In genomic region chr11:19886498-19886897, GRCh38 we compare ENCODE assay signal across 23 cellular contexts.
DNase-seq lines count a peak whose midpoint lies in the region; ATAC-seq, FAIRE-seq and TF ChIP-seq lines count a peak whose summit lies in the region.
"Had no signal": no experiment of that assay in that cellular context is flagged by ENCODE, and none has a peak within 500 bp of the region (broad histone marks: within the 10 kb centered on the region; RNA-seq: fewer than 3 reads in every experiment).

No MANE protein-coding gene starts in this region.

- H2BK15ac ChIP-seq in mesenchymal stem cell (ENCODE audit: low read depth, poor library complexity, severe bottlenecking): no peak overlapping the region

- H3K9me3 ChIP-seq in mesenchymal stem cell (ENCODE audit: control insufficient read depth, low read length): no peaks in the 10 kb centered on the region
- H3K9me3 ChIP-seq: BLaER1, Caco-2 had no signal

- WGBS in mesenchymal stem cell: 93% methylated on average over 3 of the region's 3 CpGs

- no peak overlapping the region for H2BK120ac ChIP-seq in mesenchymal stem cell (ENCODE audit: low read depth, low read length)

- H3K4me3 ChIP-seq in bronchial epithelial cell (ENCODE audit: low read depth, low read length): no peak overlapping the region
- H3K4me3 ChIP-seq in mesenchymal stem cell (ENCODE audit: insufficient read depth in 1 of 2, low read depth in 1 of 2, low read length in 2 of 2): no peak overlapping the region
- H3K4me3 ChIP-seq in coronary artery: no peak overlapping the region
- H3K4me3 ChIP-seq: BLaER1, GM12878, GM23248 had no signal

- H2BK5ac ChIP-seq in mesenchymal stem cell (ENCODE audit: low read depth, low read length, poor library complexity, severe bottlenecking): no peak overlapping the region

- H3K9ac ChIP-seq in mesenchymal stem cell (ENCODE audit: low read length): no peak overlapping the region
- H3K9ac ChIP-seq: BLaER1, GM23248 had no signal

- no peak overlapping the region for H3K27ac ChIP-seq in mesenchymal stem cell (ENCODE audit: low read length, poor library complexity, severe bottlenecking)
- H3K27ac ChIP-seq in coronary artery: no peak overlapping the region
- H3K27ac ChIP-seq: 22Rv1, BLaER1, C4-2B, GM23248 had no signal

- peak overlapping the region; percentile 3 for H2AK5ac ChIP-seq in mesenchymal stem cell (ENCODE audit: low read length, severe bottlenecking)

- no peak overlapping the region for H3K23ac ChIP-seq in mesenchymal stem cell (ENCODE audit: low read length in 2 of 2)

- peaks cover 6% of the 10 kb centered on the region for H3K4me1 ChIP-seq in mesenchymal stem cell (ENCODE audit: control insufficient read depth, insufficient read depth, low read depth, low read length)
- H3K4me1 ChIP-seq: BLaER1, Caco-2 had no signal

- H3K36me3 ChIP-seq in bronchial epithelial cell (ENCODE audit: control insufficient read depth, insufficient read depth, low read length): no peaks in the 10 kb centered on the region
- H3K36me3 ChIP-seq in mesenchymal stem cell (ENCODE audit: control insufficient read depth in 1 of 2, insufficient read depth in 2 of 2, low read depth in 1 of 2, low read length in 2 of 2): peaks cover 5 to 97% of the 10 kb centered on the region in 2 experiments
- H3K36me3 ChIP-seq: BLaER1 had no signal

- no peak overlapping the region for H2AFZ ChIP-seq in mesenchymal stem cell (ENCODE audit: low read depth, low read length)
- H2AFZ ChIP-seq: GM23248 had no signal

- FAIRE-seq in bronchial epithelial cell (lab: Jason Lieb, UNC) (peak; percentile 13), frontal cortex (lab: Jason Lieb, UNC) (no peak)
- FAIRE-seq: A204.1, GM12878, GM19239, H1 had no signal

- no peak overlapping the region for H2BK12ac ChIP-seq in mesenchymal stem cell (ENCODE audit: low read length in 2 of 2)

- no peak overlapping the region for H4K8ac ChIP-seq in mesenchymal stem cell (ENCODE audit: low read length)

- ATAC-seq in HG03095 (IDR thresholded peaks at IDR 0.05; ENCODE audit: unreplicated experiment): no peak
- ATAC-seq: CD8-positive, alpha-beta T cell; GM12878 had no signal

- H4K91ac ChIP-seq in mesenchymal stem cell (ENCODE audit: low read length): no peak overlapping the region

- H3K14ac ChIP-seq in mesenchymal stem cell (ENCODE audit: low read length in 2 of 2): no peak overlapping the region

- H3K4ac ChIP-seq in mesenchymal stem cell (ENCODE audit: low read depth in 1 of 2, low read length in 2 of 2): no peak overlapping the region

- H3K79me1 ChIP-seq in mesenchymal stem cell (replicated peaks; ENCODE audit: low read length, poor library complexity, severe bottlenecking): peaks cover 3% of the 10 kb centered on the region

- H3K4me2 ChIP-seq in mesenchymal stem cell (ENCODE audit: low read length, poor library complexity, severe bottlenecking): no peak overlapping the region
- H3K4me2 ChIP-seq: BLaER1 had no signal

- H3K18ac ChIP-seq in mesenchymal stem cell (ENCODE audit: low read depth in 1 of 2, low read length in 2 of 2): no peak overlapping the region

- DNase-seq in EH (ENCODE audit: low read depth): peak; percentile 48
- DNase-seq in bronchial epithelial cell (ENCODE audit: low read depth): no peak
- no peak for DNase-seq in mesenchymal stem cell
- no peak for DNase-seq in coronary artery (ENCODE audit: low spot score)
- DNase-seq in frontal cortex (ENCODE audit: low spot score in 2 of 2): no peak
- DNase-seq: Caco-2; CD4-positive, CD25-positive, alpha-beta regulatory T cell; CD8-positive, alpha-beta T cell; DMS153; DND-41; EL; GDM1; GM23248; H7; HCEC 1CT had no signal

- H3K27me3 ChIP-seq in bronchial epithelial cell (ENCODE audit: control insufficient read depth, insufficient read depth, low read length) (peaks cover 3% of the 10 kb centered on the region), mesenchymal stem cell (ENCODE audit: control insufficient read depth in 1 of 2, insufficient read depth in 1 of 2, low read length in 2 of 2) (no peaks in the 10 kb centered on the region)
- H3K27me3 ChIP-seq: BLaER1 had no signal

- no peak for TF ChIP-seq CTCF in bronchial epithelial cell (IDR thresholded peaks at IDR 0.05; ENCODE audit: insufficient read depth, low read length, severe bottlenecking)
- TF ChIP-seq CTCF in coronary artery (IDR thresholded peaks at IDR 0.05): no peak
